ENCODE assay signal across 8 cellular contexts in the genomic region with DNA sequence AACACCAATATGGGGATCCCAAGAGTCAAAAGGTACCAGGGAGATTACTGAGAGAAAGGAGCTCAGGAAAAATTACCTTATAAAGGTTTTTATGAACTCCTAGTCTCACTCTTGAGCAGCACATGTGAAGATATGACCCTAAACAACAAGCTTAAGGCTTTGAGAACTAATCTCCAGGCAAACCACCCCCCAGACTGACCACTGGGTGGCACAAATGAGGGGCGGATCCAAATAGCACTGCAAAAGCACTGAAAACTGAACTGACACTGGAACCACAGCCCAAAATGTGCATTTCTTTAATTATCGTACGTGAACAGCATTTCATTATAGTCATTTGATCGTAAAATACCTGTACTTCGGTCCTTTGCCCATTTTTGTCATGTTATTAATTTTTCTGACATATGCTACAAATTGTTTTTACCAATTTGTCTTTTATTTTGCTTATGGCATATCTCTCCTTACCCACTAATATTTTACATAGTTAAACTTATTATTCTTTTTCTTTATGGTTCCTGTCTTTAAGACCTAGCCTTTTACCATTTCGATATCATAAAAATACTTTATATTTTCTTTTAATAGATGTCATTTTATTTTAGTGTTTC. TPM values are rescaled to one million over a fixed set of nuclear protein-coding genes. Genes with fewer than 3 reads are reported as not detected.
DNase-seq lines count a peak whose midpoint lies in the region; ATAC-seq, FAIRE-seq and TF ChIP-seq lines count a peak whose summit lies in the region.

No MANE protein-coding gene starts in this region.

- CTCF ChIA-PET in PC-9 (lab: Charles Lee): interaction anchor here (0.6 to 0.9 kb wide), 4 partner anchors 99 to 331 kb away, joined by 3 to 6 read pairs (median 3); no protein-coding TSS in a partner anchor

- no TSS peak for BruUV-seq in PC-9 (replicated peaks; lab: Mats Ljungman, UMichigan)

- ATAC-seq in HG02870 (IDR thresholded peaks at IDR 0.05; ENCODE audit: unreplicated experiment): no peak

- FAIRE-seq in GM18507 (lab: Jason Lieb, UNC): peak; percentile 33

- H3K27me3 ChIP-seq in PC-9 (ENCODE audit: insufficient read depth, low read depth) (no peaks in the 10 kb centered on the region), colonic mucosa (no peaks in the 10 kb centered on the region)

- H3K9me2 ChIP-seq in PC-9 (ENCODE audit: insufficient read depth): no peaks in the 10 kb centered on the region

- no peak overlapping the region for H3K9ac ChIP-seq in colonic mucosa (ENCODE audit: low read depth in 2 of 2, low read length in 2 of 2)

- no peak overlapping the region for H3K27ac ChIP-seq in PC-9
- H3K27ac ChIP-seq in colonic mucosa: no peak overlapping the region

- H3K9me3 ChIP-seq in PC-9 (ENCODE audit: insufficient read depth, low read depth): no peaks in the 10 kb centered on the region
- H3K9me3 ChIP-seq in colonic mucosa: no peaks in the 10 kb centered on the region

- H3K4me1 Mint-ChIP-seq in mesothelial cell of epicardium: no peaks in the 10 kb centered on the region

- POLR2A ChIA-PET in PC-9 (lab: Charles Lee; ENCODE audit: unreplicated experiment): interaction anchor here (0.7 kb wide), 1 partner anchor 15 kb away, joined by 4 read pairs; no protein-coding TSS in a partner anchor

- H3K27me3 Mint-ChIP-seq in mesothelial cell of epicardium (ENCODE audit: low read depth): no peaks in the 10 kb centered on the region

- H3K79me2 ChIP-seq in PC-9 (ENCODE audit: low read depth): no peaks in the 10 kb centered on the region

- peak; percentile 35 for DNase-seq in CD1c-positive myeloid dendritic cell (ENCODE audit: extremely low spot score)
- DNase-seq in GM18507 (ENCODE audit: extremely low spot score, insufficient read length, low read depth): no peak
- DNase-seq in PC-9: peak in 1 of 2 experiments; percentile 13
- DNase-seq in colonic mucosa: peak; percentile 29
- DNase-seq in mesothelial cell of epicardium (ENCODE audit: low spot score in 2 of 2, unreplicated experiment in 2 of 2): no peak
- no peak for DNase-seq in amniotic stem cell (lab: John Stamatoyannopoulos, UW)
- no peak for DNase-seq in NCI-H1694 (lab: John Stamatoyannopoulos, UW)

- no peak overlapping the region for H2AFZ ChIP-seq in PC-9

- H3K36me3 Mint-ChIP-seq in mesothelial cell of epicardium: peaks cover 24% of the 10 kb centered on the region

- no peaks in the 10 kb centered on the region for H3K9me3 Mint-ChIP-seq in mesothelial cell of epicardium

- H3K4me3 Mint-ChIP-seq in mesothelial cell of epicardium: no peak overlapping the region

- H3K4me1 ChIP-seq in PC-9 (replicated peaks; ENCODE audit: insufficient read depth) (no peaks in the 10 kb centered on the region), colonic mucosa (no peaks in the 10 kb centered on the region)

- H3K27ac Mint-ChIP-seq in mesothelial cell of epicardium: no peak overlapping the region

- no peak overlapping the region for H3K4me3 ChIP-seq in PC-9
- H3K4me3 ChIP-seq in colonic mucosa: no peak overlapping the region

- peak; percentile 58; the same call in 1 of the 2 replicates for TF ChIP-seq CTCF in PC-9 (conservative IDR thresholded peaks at IDR 0.05)
- no peak for TF ChIP-seq CTCF in colonic mucosa (IDR thresholded peaks at IDR 0.05)
- TF ChIP-seq CTCF in mesothelial cell of epicardium (IDR thresholded peaks at IDR 0.05; ENCODE audit: unreplicated experiment): peak; percentile 11

- no peaks in the 10 kb centered on the region for H3F3A ChIP-seq in PC-9 (ENCODE audit: insufficient read depth, low read depth)

- H3K4me2 ChIP-seq in PC-9: no peak overlapping the region

- H3K36me3 ChIP-seq in PC-9 (ENCODE audit: low read depth) (no peaks in the 10 kb centered on the region; the same call in 1 of the 2 replicates), colonic mucosa (peaks cover 9% of the 10 kb centered on the region)

- H4K20me1 ChIP-seq in PC-9 (ENCODE audit: insufficient read depth): no peaks in the 10 kb centered on the region

- intact Hi-C loops in PC-9 (cut with micrococcal nuclease; ENCODE audit: unreplicated experiment): loop anchor here (1.0 kb wide), 1 partner anchor 99 kb away; no protein-coding TSS in a partner anchor
- intact Hi-C loops in colonic mucosa (cut with DNase I): loop anchor here (2.0 kb wide), 1 partner anchor 98 kb away; no protein-coding TSS in a partner anchor

RNA-seq across cellular contexts. Expression of gene TFDP2, which starts 31.5 kb away (rescaled TPM):
- 48.2 and 57.6 TPM in 2 replicates for total RNA-seq in PC-9 (2021)
- 10 to 100 TPM; 33.6 to 42.7 TPM for total RNA-seq in colonic mucosa
- total RNA-seq in mesothelial cell of epicardium: 106 to 113 TPM (median 109 TPM) in 3 replicates

RNA-seq across cellular contexts. Expression of gene GK5, which starts 44.5 kb away (rescaled TPM):
- 28.9 and 30.0 TPM in 2 replicates for total RNA-seq in PC-9 (2021)
- 10 to 100 TPM; 35.2 to 40.7 TPM for total RNA-seq in colonic mucosa
- 26.8 to 30.3 TPM (median 29.0 TPM) in 3 replicates for total RNA-seq in mesothelial cell of epicardium

Comparison
In these comparisons a context has a peak if more than half of its experiments do, and no peak if none do; other contexts are left out.
1. DNase-seq: peak in CD1c-positive myeloid dendritic cell (single experiment) and colonic mucosa (single experiment); none in GM18507 (single experiment), mesothelial cell of epicardium (0 of 2), amniotic stem cell (single experiment) and NCI-H1694 (single experiment).